In genomic region chr2:241454837-241455485, GRCh38 we compare ENCODE assay signal across 19 cellular contexts.
"Had no signal": no experiment of that assay in that cellular context is flagged by ENCODE, and none has a peak within 500 bp of the region (broad histone marks: within the 10 kb centered on the region; RNA-seq: fewer than 3 reads in every experiment).

No MANE protein-coding gene starts in this region.

- H3K4me3 ChIP-seq: colonic mucosa, left lung, prostate gland, tibial artery had no signal

- DNase-seq: activated CD4-positive, alpha-beta T cell treated with anti-CD3 and anti-CD28 coated beads, Interleukin-2, amount 10 ng/mL, durations not matched to agents 24 days and 14 days; activated CD8-positive, alpha-beta T cell treated with anti-CD3 and anti-CD28 coated beads for 36 hours; activated naive CD4-positive, alpha-beta T cell treated with Interleukin-2 at 50 U/mL for 16 hours; activated naive CD8-positive, alpha-beta T cell treated with anti-CD3 and anti-CD28 coated beads, Interleukin-2, amount 10 ng/mL, durations not matched to agents 7 days and 5 days; activated T-cell treated with anti-CD3 and anti-CD28 coated beads, Interleukin-2, amount 50 U/mL, for 1 hour; anterior cingulate cortex; colonic mucosa; foreskin keratinocyte; glutamatergic neuron; hypothalamus; kidney; left lung; right cardiac atrium; stimulated activated CD4-positive, alpha-beta T cell treated with anti-CD3 and anti-CD28 coated beads, Interleukin-2, amount 100 ng/mL, for 24 hours; stimulated activated naive CD4-positive, alpha-beta T cell treated with Interleukin-2 at 50 U/mL for 16 hours; T1000; tibial artery had no signal

- ATAC-seq: activated CD8-positive, alpha-beta T cell treated with anti-CD3 and anti-CD28 coated beads for 36 hours; activated T-helper 17 cell treated with anti-CD3 and anti-CD28 coated beads, Interleukin-2, amount 50 U/mL, for 72 hours; foreskin keratinocyte; left lung; right cardiac atrium had no signal

- H3K27ac ChIP-seq: colonic mucosa, foreskin keratinocyte, left lung, prostate gland, tibial artery had no signal
